In genomic region chr2:117199511-117199910, GRCh38 we compare ENCODE assay signal across 30 cellular contexts.
"Had no signal": no experiment of that assay in that cellular context is flagged by ENCODE, and none has a peak within 500 bp of the region (broad histone marks: within the 10 kb centered on the region; RNA-seq: fewer than 3 reads in every experiment).

No MANE protein-coding gene starts in this region.

- FAIRE-seq: endothelial cell of umbilical vein, kidney, pancreas, small intestine had no signal

- H3K36me3 ChIP-seq: cardiac muscle cell, gastroesophageal sphincter, pancreas, prostate gland, sigmoid colon, tibial artery had no signal

- H3K27ac Mint-ChIP-seq: activated CD4-positive, alpha-beta T cell treated with anti-CD3 and anti-CD28 coated beads for 36 hours; activated naive CD8-positive, alpha-beta T cell; effector memory CD8-positive, alpha-beta T cell; immature natural killer cell; naive thymus-derived CD8-positive, alpha-beta T cell; stimulated activated memory B cell treated with anti-CD40 and anti-IgM and Interleukin-4, amounts not matched to agents 10 μg/mL and 1 μg/mL and 100 μg/mL, for 72 hours; stimulated activated naive CD8-positive, alpha-beta T cell treated with anti-CD3 and anti-CD28 coated beads, Interleukin-15, amount 100 ng/mL, for 72 hours had no signal

- H3K27me3 ChIP-seq: cardiac muscle cell, gastroesophageal sphincter, pancreas, sigmoid colon, tibial artery had no signal

- H3K27ac ChIP-seq: cardiac muscle cell, coronary artery, gastroesophageal sphincter, pancreas, prostate gland, sigmoid colon, tibial artery had no signal

- H3K9me3 ChIP-seq: gastroesophageal sphincter, pancreas, prostate gland, sigmoid colon, tibial artery had no signal

- H3K36me3 Mint-ChIP-seq: activated naive CD8-positive, alpha-beta T cell; immature natural killer cell; stimulated activated memory B cell treated with anti-CD40 and anti-IgM and Interleukin-4, amounts not matched to agents 10 μg/mL and 1 μg/mL and 100 μg/mL, for 72 hours had no signal

- H3K4me1 ChIP-seq: gastroesophageal sphincter, pancreas, prostate gland, sigmoid colon, tibial artery had no signal

- H3K27me3 Mint-ChIP-seq: activated CD4-positive, alpha-beta T cell treated with anti-CD3 and anti-CD28 coated beads for 36 hours; activated naive CD8-positive, alpha-beta T cell; effector memory CD8-positive, alpha-beta T cell; naive thymus-derived CD8-positive, alpha-beta T cell; stimulated activated memory B cell treated with anti-CD40 and anti-IgM and Interleukin-4, amounts not matched to agents 10 μg/mL and 1 μg/mL and 100 μg/mL, for 72 hours; stimulated activated naive CD8-positive, alpha-beta T cell treated with anti-CD3 and anti-CD28 coated beads, Interleukin-15, amount 100 ng/mL, for 72 hours had no signal

- H3K4me1 Mint-ChIP-seq: activated CD4-positive, alpha-beta T cell treated with anti-CD3 and anti-CD28 coated beads for 36 hours; immature natural killer cell; naive thymus-derived CD8-positive, alpha-beta T cell; stimulated activated memory B cell treated with anti-CD40 and anti-IgM and Interleukin-4, amounts not matched to agents 10 μg/mL and 1 μg/mL and 100 μg/mL, for 72 hours; stimulated activated naive CD8-positive, alpha-beta T cell treated with anti-CD3 and anti-CD28 coated beads, Interleukin-15, amount 100 ng/mL, for 72 hours had no signal

- H3K4me3 Mint-ChIP-seq: activated CD4-positive, alpha-beta T cell treated with anti-CD3 and anti-CD28 coated beads for 36 hours; activated naive CD8-positive, alpha-beta T cell; effector memory CD8-positive, alpha-beta T cell; immature natural killer cell; naive thymus-derived CD8-positive, alpha-beta T cell; neural crest cell; stimulated activated memory B cell treated with anti-CD40 and anti-IgM and Interleukin-4, amounts not matched to agents 10 μg/mL and 1 μg/mL and 100 μg/mL, for 72 hours; stimulated activated naive CD8-positive, alpha-beta T cell treated with anti-CD3 and anti-CD28 coated beads, Interleukin-15, amount 100 ng/mL, for 72 hours had no signal

- ATAC-seq: activated CD4-positive, alpha-beta T cell treated with anti-CD3 and anti-CD28 coated beads for 36 hours; effector memory CD8-positive, alpha-beta T cell; gastroesophageal sphincter; naive thymus-derived CD8-positive, alpha-beta T cell; pancreas; stimulated activated memory B cell treated with anti-CD40 and anti-IgM and Interleukin-4, amounts not matched to agents 10 μg/mL and 1 μg/mL and 100 μg/mL, for 72 hours; stimulated activated naive CD8-positive, alpha-beta T cell treated with anti-CD3 and anti-CD28 coated beads, Interleukin-15, amount 100 ng/mL, for 72 hours had no signal

- DNase-seq: activated CD4-positive, alpha-beta T cell treated with anti-CD3 and anti-CD28 coated beads for 36 hours; activated CD4-positive, CD25-positive, alpha-beta regulatory T cell; activated effector memory CD4-positive, alpha-beta T cell treated with Interleukin-2 at 50 U/mL for 16 hours; activated naive CD4-positive, alpha-beta T cell treated with Interleukin-2 at 50 U/mL for 16 hours; anterior cingulate cortex; effector memory CD8-positive, alpha-beta T cell; head of caudate nucleus; hippocampal formation; immature natural killer cell; kidney; midbrain; naive thymus-derived CD8-positive, alpha-beta T cell; nucleus accumbens; sigmoid colon; small intestine; stimulated activated CD4-positive, alpha-beta T cell treated with anti-CD3 and anti-CD28 coated beads, Interleukin-1b, Interleukin-23, amount 100 ng/mL, for 48 hours; stimulated activated CD4-positive, alpha-beta T cell treated with anti-CD3 and anti-CD28 coated beads, Interleukin-4, amount 100 ng/mL, for 4 hours; stimulated activated CD8-positive, alpha-beta memory T cell treated with anti-CD3 and anti-CD28 coated beads, Interleukin-4, amount 100 ng/mL, for 48 hours; stimulated activated naive CD8-positive, alpha-beta T cell treated with anti-CD3 and anti-CD28 coated beads, Interleukin-15, amount 100 ng/mL, for 72 hours; substantia nigra; tibial artery had no signal

- H3K4me3 ChIP-seq: cardiac muscle cell, coronary artery, gastroesophageal sphincter, pancreas, prostate gland, sigmoid colon, tibial artery had no signal
